In genomic region chr2:199907008-199907714, GRCh38 we compare ENCODE assay signal across 18 cellular contexts.
"Had no signal": no experiment of that assay in that cellular context is flagged by ENCODE, and none has a peak within 500 bp of the region (broad histone marks: within the 10 kb centered on the region; RNA-seq: fewer than 3 reads in every experiment).

No MANE protein-coding gene starts in this region.

- H3K9me3 ChIP-seq: esophagus squamous epithelium, upper lobe of right lung had no signal

- H3K27me3 ChIP-seq: esophagus squamous epithelium, upper lobe of right lung had no signal

- DNase-seq: activated CD4-positive, CD25-positive, alpha-beta regulatory T cell treated with anti-CD3 and anti-CD28 coated beads, Interleukin-2, amount 50 U/mL, for 72 hours; activated CD8-positive, alpha-beta memory T cell treated with anti-CD3 and anti-CD28 coated beads for 24 hours; activated CD8-positive, alpha-beta memory T cell treated with anti-CD3 and anti-CD28 coated beads, Interleukin-2, amount 50 U/mL, for 48 hours; activated effector memory CD4-positive, alpha-beta T cell treated with Interleukin-2 at 50 U/mL for 16 hours; activated naive CD4-positive, alpha-beta T cell treated with anti-CD3 and anti-CD28 coated beads, Interleukin-2, amount 10 ng/mL, durations not matched to agents 7 days and 5 days; activated naive CD8-positive, alpha-beta T cell treated with anti-CD3 and anti-CD28 coated beads, Interleukin-2, amount 50 U/mL, for 24 hours; activated T-cell treated with anti-CD3 and anti-CD28 coated beads, Interleukin-2, amount 50 U/mL, for 48 hours; anterior cingulate cortex; caudate nucleus; effector memory CD8-positive, alpha-beta T cell; esophagus squamous epithelium; hippocampal formation; islet precursor cell; nucleus accumbens; retina; stimulated activated naive CD4-positive, alpha-beta T cell; upper lobe of right lung had no signal

- H3K27ac ChIP-seq: esophagus squamous epithelium, upper lobe of right lung had no signal

- H3K4me3 ChIP-seq: esophagus squamous epithelium, upper lobe of right lung had no signal

- ATAC-seq: activated naive CD8-positive, alpha-beta T cell treated with anti-CD3 and anti-CD28 coated beads, Interleukin-2, amount 50 U/mL, for 24 hours; effector memory CD8-positive, alpha-beta T cell; left lobe of liver; upper lobe of right lung had no signal

- H3K36me3 ChIP-seq: esophagus squamous epithelium, upper lobe of right lung had no signal
